Comparison of ENCODE assay signal across 28 cellular contexts in genomic region chr6:166659581-166659980, GRCh38.
"Had no signal": no experiment of that assay in that cellular context is flagged by ENCODE, and none has a peak within 500 bp of the region (broad histone marks: within the 10 kb centered on the region; RNA-seq: fewer than 3 reads in every experiment).

No MANE protein-coding gene starts in this region.

- H3K4me3 Mint-ChIP-seq: stimulated activated effector memory CD8-positive, alpha-beta T cell treated with anti-CD3 and anti-CD28 coated beads, Interleukin-12 subunit alpha, Interleukin-12 subunit beta, amount 100 ng/mL, for 72 hours; stimulated activated memory B cell treated with anti-CD40 and anti-IgM and Interleukin-4, amounts not matched to agents 10 μg/mL and 1 μg/mL and 100 μg/mL, for 72 hours; stimulated activated naive B cell treated with anti-CD40 and anti-IgM and Interleukin-4, amounts not matched to agents 10 μg/mL and 1 μg/mL and 100 μg/mL, for 72 hours; stimulated activated naive CD8-positive, alpha-beta T cell treated with anti-CD3 and anti-CD28 coated beads, Interleukin-15, amount 100 ng/mL, for 72 hours; stimulated activated naive CD8-positive, alpha-beta T cell treated with anti-CD3 and anti-CD28 coated beads, Interleukin-15, Interleukin-2, amounts not matched to agents 100 ng/mL and 50 ng/mL, for 24 hours; type B pancreatic cell had no signal

- H3K4me1 Mint-ChIP-seq: stimulated activated effector memory CD8-positive, alpha-beta T cell treated with anti-CD3 and anti-CD28 coated beads, Interleukin-12 subunit alpha, Interleukin-12 subunit beta, amount 100 ng/mL, for 72 hours had no signal

- H3K9me3 ChIP-seq: stomach, suprapubic skin, testis, thoracic aorta, thyroid gland, tibial artery, tibial nerve, transverse colon, upper lobe of left lung, upper lobe of right lung, uterus, vagina had no signal

- H3K36me3 ChIP-seq: stomach, suprapubic skin, thoracic aorta, thyroid gland, tibial artery, tibial nerve, transverse colon, upper lobe of left lung, upper lobe of right lung, uterus, vagina had no signal

- H3K4me3 ChIP-seq: stomach, suprapubic skin, testis, thoracic aorta, thyroid gland, tibial artery, tibial nerve, transverse colon, upper lobe of left lung, upper lobe of right lung, uterus, vagina had no signal

- H3K27ac Mint-ChIP-seq: stimulated activated effector memory CD8-positive, alpha-beta T cell treated with anti-CD3 and anti-CD28 coated beads, Interleukin-12 subunit alpha, Interleukin-12 subunit beta, amount 100 ng/mL, for 72 hours; stimulated activated memory B cell treated with anti-CD40 and anti-IgM and Interleukin-4, amounts not matched to agents 10 μg/mL and 1 μg/mL and 100 μg/mL, for 72 hours; stimulated activated naive B cell treated with anti-CD40 and anti-IgM and Interleukin-4, amounts not matched to agents 10 μg/mL and 1 μg/mL and 100 μg/mL, for 72 hours; stimulated activated naive CD8-positive, alpha-beta T cell treated with anti-CD3 and anti-CD28 coated beads, Interleukin-15, amount 100 ng/mL, for 72 hours; stimulated activated naive CD8-positive, alpha-beta T cell treated with anti-CD3 and anti-CD28 coated beads, Interleukin-15, Interleukin-2, amounts not matched to agents 100 ng/mL and 50 ng/mL, for 24 hours; type B pancreatic cell had no signal

- DNase-seq: stimulated activated CD4-positive, alpha-beta T cell treated with anti-CD3 and anti-CD28 coated beads, Interleukin-2, amount 100 ng/mL, for 48 hours; stimulated activated CD4-positive, alpha-beta T cell treated with anti-CD3 and anti-CD28 coated beads, Interleukin-4, amount 100 ng/mL, for 1 hour; stimulated activated CD4-positive, alpha-beta T cell treated with anti-CD3 and anti-CD28 coated beads, Interleukin-4, amount 100 ng/mL, for 24 hours; stimulated activated CD4-positive, alpha-beta T cell treated with anti-CD3 and anti-CD28 coated beads, Interleukin-4, amount 100 ng/mL, for 4 hours; stimulated activated CD8-positive, alpha-beta memory T cell treated with anti-CD3 and anti-CD28 coated beads, Interleukin-4, amount 100 ng/mL, for 48 hours; stimulated activated naive B cell treated with anti-CD40 and anti-IgM and Interleukin-4, amounts not matched to agents 10 μg/mL and 1 μg/mL and 100 μg/mL, for 72 hours; stimulated activated naive CD4-positive, alpha-beta T cell; stimulated activated naive CD4-positive, alpha-beta T cell treated with Interleukin-2 at 50 U/mL for 16 hours; stimulated activated naive CD8-positive, alpha-beta T cell treated with anti-CD3 and anti-CD28 coated beads, Interleukin-15, amount 100 ng/mL, for 72 hours; stimulated activated naive CD8-positive, alpha-beta T cell treated with anti-CD3 and anti-CD28 coated beads, Interleukin-15, Interleukin-2, amounts not matched to agents 100 U/mL and 50 U/mL, for 24 hours; stomach; substantia nigra; testis; thyroid gland; tibial artery; transverse colon; trophoblast cell; upper lobe of left lung; upper lobe of right lung; uterus had no signal

- H3K4me1 ChIP-seq: suprapubic skin, testis, tibial artery, tibial nerve, uterus, vagina had no signal

- H3K36me3 Mint-ChIP-seq: stimulated activated effector memory CD8-positive, alpha-beta T cell treated with anti-CD3 and anti-CD28 coated beads, Interleukin-12 subunit alpha, Interleukin-12 subunit beta, amount 100 ng/mL, for 72 hours; stimulated activated memory B cell treated with anti-CD40 and anti-IgM and Interleukin-4, amounts not matched to agents 10 μg/mL and 1 μg/mL and 100 μg/mL, for 72 hours; type B pancreatic cell had no signal

- H3K27ac ChIP-seq: stomach, suprapubic skin, testis, thoracic aorta, thyroid gland, tibial artery, tibial nerve, transverse colon, upper lobe of left lung, upper lobe of right lung, uterus, vagina had no signal

- H3K27me3 ChIP-seq: testis, thyroid gland, upper lobe of left lung, upper lobe of right lung, uterus, vagina had no signal

- H3K9me3 Mint-ChIP-seq: stimulated activated effector memory CD8-positive, alpha-beta T cell treated with anti-CD3 and anti-CD28 coated beads, Interleukin-12 subunit alpha, Interleukin-12 subunit beta, amount 100 ng/mL, for 72 hours; stimulated activated memory B cell treated with anti-CD40 and anti-IgM and Interleukin-4, amounts not matched to agents 10 μg/mL and 1 μg/mL and 100 μg/mL, for 72 hours; stimulated activated naive B cell treated with anti-CD40 and anti-IgM and Interleukin-4, amounts not matched to agents 10 μg/mL and 1 μg/mL and 100 μg/mL, for 72 hours; stimulated activated naive CD8-positive, alpha-beta T cell treated with anti-CD3 and anti-CD28 coated beads, Interleukin-15, amount 100 ng/mL, for 72 hours; stimulated activated naive CD8-positive, alpha-beta T cell treated with anti-CD3 and anti-CD28 coated beads, Interleukin-15, Interleukin-2, amounts not matched to agents 100 ng/mL and 50 ng/mL, for 24 hours; type B pancreatic cell had no signal

- ATAC-seq: stimulated activated effector memory CD8-positive, alpha-beta T cell treated with anti-CD3 and anti-CD28 coated beads, Interleukin-12 subunit alpha, Interleukin-12 subunit beta, amount 100 ng/mL, for 72 hours; stimulated activated memory B cell treated with anti-CD40 and anti-IgM and Interleukin-4, amounts not matched to agents 10 μg/mL and 1 μg/mL and 100 μg/mL, for 72 hours; stimulated activated naive B cell treated with anti-CD40 and anti-IgM and Interleukin-4, amounts not matched to agents 10 μg/mL and 1 μg/mL and 100 μg/mL, for 72 hours; stimulated activated naive CD8-positive, alpha-beta T cell treated with anti-CD3 and anti-CD28 coated beads, Interleukin-15, amount 100 ng/mL, for 72 hours; stimulated activated naive CD8-positive, alpha-beta T cell treated with anti-CD3 and anti-CD28 coated beads, Interleukin-15, Interleukin-2, amounts not matched to agents 100 U/mL and 50 U/mL, for 24 hours; upper lobe of right lung had no signal
